ENCODE assay signal across 25 cellular contexts in genomic region chr21:35191754-35192153, GRCh38.
"Had no signal": no experiment of that assay in that cellular context is flagged by ENCODE, and none has a peak within 500 bp of the region (broad histone marks: within the 10 kb centered on the region; RNA-seq: fewer than 3 reads in every experiment).

No MANE protein-coding gene starts in this region.

- H3K4me1 ChIP-seq: colonic mucosa, left lung, lower lobe of right lung had no signal

- H3K27ac ChIP-seq: colonic mucosa, epithelial cell of prostate, esophagus squamous epithelium, heart right ventricle, left lung, lower lobe of right lung had no signal

- DNase-seq: colonic mucosa; cortex of kidney; effector CD8-positive, alpha-beta T cell; effector memory CD8-positive, alpha-beta T cell; endodermal cell; erythroblast; esophagus squamous epithelium; foreskin fibroblast; glutamatergic neuron; head of caudate nucleus; heart right ventricle; hippocampal formation; left cardiac atrium; left lung; left ventricle myocardium superior; lower lobe of right lung; mesenchymal stem cell; mucosa of descending colon; naive B cell had no signal

- H3K36me3 ChIP-seq: colonic mucosa, esophagus squamous epithelium, heart right ventricle, left lung, lower lobe of right lung had no signal

- H3K27me3 ChIP-seq: colonic mucosa, esophagus squamous epithelium, heart right ventricle, left lung had no signal

- H3K9me3 ChIP-seq: colonic mucosa, esophagus squamous epithelium, heart right ventricle, left lung, lower lobe of right lung, mucosa of descending colon had no signal

- ATAC-seq: effector memory CD8-positive, alpha-beta T cell; esophagus mucosa; heart right ventricle; left cardiac atrium; left lung; left ventricle myocardium superior; lower lobe of right lung; mucosa of descending colon had no signal

- H3K4me3 ChIP-seq: colonic mucosa, esophagus squamous epithelium, heart right ventricle, left lung, lower lobe of right lung, mucosa of descending colon had no signal

- FAIRE-seq: endometrium, frontal cortex, islet of Langerhans, keratinocyte had no signal
